ENCODE assay signal across 8 cellular contexts in genomic region chr17:2042355-2042929, GRCh38. TPM values are rescaled to one million over a fixed set of nuclear protein-coding genes. Genes with fewer than 3 reads are reported as not detected.
A peak's percentile ranks its signal among the peaks of the same experiment; 100 is the strongest.
DNase-seq lines count a peak whose midpoint lies in the region; ATAC-seq and TF ChIP-seq lines count a peak whose summit lies in the region.

No MANE protein-coding gene starts in this region.

- H3K27me3 ChIP-seq in foreskin keratinocyte (no peaks in the 10 kb centered on the region), trophoblast cell (ENCODE audit: insufficient read depth, low read length) (no peaks in the 10 kb centered on the region)

- peak overlapping the region; percentile 71 for H2BK5ac ChIP-seq in trophoblast cell (ENCODE audit: low read depth, low read length, poor library complexity)

- H3K4ac ChIP-seq in trophoblast cell (ENCODE audit: low read depth, low read length), result peak overlapping the region; percentile 28

- peak overlapping the region; percentile 73 for H3K4me3 ChIP-seq in trophoblast cell (ENCODE audit: low read depth, low read length)

- H3K36me3 ChIP-seq in trophoblast cell (ENCODE audit: control insufficient read depth in 1 of 2, insufficient read depth in 2 of 2, low read length in 2 of 2), result peaks cover 3 to 13% of the 10 kb centered on the region in 2 experiments

- DNase-seq in stimulated activated CD4-positive, alpha-beta T cell treated with anti-CD3 and anti-CD28 coated beads, Interleukin-15, amount 100 ng/mL, for 24 hours, result peak; percentile 29
- DNase-seq in stimulated activated CD4-positive, alpha-beta T cell treated with anti-CD3 and anti-CD28 coated beads, Interleukin-2, amount 100 ng/mL, for 48 hours, result no peak
- DNase-seq in foreskin keratinocyte (no peak), trophoblast cell (no peak), NAMALWA (ENCODE audit: low spot score) (no peak)
- DNase-seq in stimulated activated naive CD4-positive, alpha-beta T cell treated with Interleukin-2 at 50 U/mL for 16 hours (lab: John Stamatoyannopoulos, UW), result no peak
- DNase-seq in stimulated activated CD4-positive, alpha-beta T cell treated with anti-CD3 and anti-CD28 coated beads, Interleukin-2, amount 100 ng/mL, for 24 hours, result no peak

- H3K23ac ChIP-seq in trophoblast cell (ENCODE audit: low read length), result no peak overlapping the region

- H4K91ac ChIP-seq in trophoblast cell (ENCODE audit: low read depth, low read length), result peak overlapping the region; percentile 89

- H3K4me1 ChIP-seq in foreskin keratinocyte, result peaks cover 3% of the 10 kb centered on the region
- peaks cover 14 to 19% of the 10 kb centered on the region in 2 experiments for H3K4me1 ChIP-seq in trophoblast cell (ENCODE audit: control insufficient read depth in 1 of 2, insufficient read depth in 2 of 2, low read length in 2 of 2)

- peak overlapping the region; percentile 84 for H3K9ac ChIP-seq in trophoblast cell (ENCODE audit: low read length)

- H2BK12ac ChIP-seq in trophoblast cell (ENCODE audit: low read length), result no peak overlapping the region

- H3K18ac ChIP-seq in trophoblast cell (ENCODE audit: low read length), result peak overlapping the region; percentile 88

- WGBS in trophoblast cell (ENCODE audit: extremely low coverage, insufficient coverage, insufficient read length), result no CpG with 5 or more reads among the region's 21 CpGs

- TF ChIP-seq CTCF in VCaP (conservative IDR thresholded peaks at IDR 0.05) (no peak; the same call in 1 of the 2 replicates), foreskin keratinocyte (conservative IDR thresholded peaks at IDR 0.05) (no peak)

- peak overlapping the region; percentile 77 for H2AFZ ChIP-seq in trophoblast cell (ENCODE audit: insufficient read depth, low read length, poor library complexity)

- H3K14ac ChIP-seq in trophoblast cell (ENCODE audit: low read length), result peak overlapping the region; percentile 81

- H3K27ac ChIP-seq in VCaP, result peak overlapping the region; percentile 94
- peak overlapping the region; percentile 59 for H3K27ac ChIP-seq in foreskin keratinocyte
- peak overlapping the region; percentile 14 for H3K27ac ChIP-seq in trophoblast cell (ENCODE audit: low read depth, low read length)

- ATAC-seq in foreskin keratinocyte, result peak; percentile 3

- H2AK5ac ChIP-seq in trophoblast cell (ENCODE audit: low read length), result peak overlapping the region; percentile 86

- peaks cover 5% of the 10 kb centered on the region for H3K79me2 ChIP-seq in trophoblast cell (ENCODE audit: control insufficient read depth, insufficient read depth, low read length, poor library complexity)

- peak overlapping the region; percentile 90 for H4K12ac ChIP-seq in trophoblast cell (ENCODE audit: low read depth, low read length)

- peaks cover 11% of the 10 kb centered on the region for H3K79me1 ChIP-seq in trophoblast cell (ENCODE audit: low read length)

- peak overlapping the region; percentile 82 for H3K4me2 ChIP-seq in trophoblast cell (ENCODE audit: low read length)

- H4K8ac ChIP-seq in trophoblast cell (ENCODE audit: low read depth, low read length), result peak overlapping the region; percentile 96

- H2BK120ac ChIP-seq in trophoblast cell (ENCODE audit: insufficient read depth, low read length, poor library complexity), result peak overlapping the region; percentile 77

- H3K9me3 ChIP-seq in trophoblast cell (ENCODE audit: insufficient read depth, low read depth, low read length), result no peaks in the 10 kb centered on the region

RNA-seq across cellular contexts. Expression of gene OVCA2, which starts 0.6 kb away (rescaled TPM):
- total RNA-seq in foreskin keratinocyte, result 55.7 and 61.6 TPM in 2 replicates
- polyA plus RNA-seq in foreskin keratinocyte, result 71.6 and 74.4 TPM in 2 replicates
- 40.2 and 44.9 TPM in 2 replicates for polyA plus RNA-seq in trophoblast cell (2013)

RNA-seq across cellular contexts. Expression of gene HIC1, which starts 12.5 kb away (rescaled TPM):
- total RNA-seq in foreskin keratinocyte, result 1.5 and 3.0 TPM in 2 replicates
- polyA plus RNA-seq in foreskin keratinocyte, result 0.99 and 2.4 TPM in 2 replicates
- 1.4 and 1.7 TPM in 2 replicates for polyA plus RNA-seq in trophoblast cell (2013)

RNA-seq across cellular contexts. Expression of gene DPH1, which starts 12.5 kb away (rescaled TPM):
- 23.3 and 24.0 TPM in 2 replicates for total RNA-seq in foreskin keratinocyte
- 21.6 and 22.7 TPM in 2 replicates for polyA plus RNA-seq in foreskin keratinocyte
- 15.0 and 15.8 TPM in 2 replicates for polyA plus RNA-seq in trophoblast cell (2013)

RNA-seq across cellular contexts. Expression of gene RTN4RL1, which starts 17.3 kb away (rescaled TPM):
- 2.6 and 4.2 TPM in 2 replicates for total RNA-seq in foreskin keratinocyte
- 2.3 and 3.3 TPM in 2 replicates for polyA plus RNA-seq in foreskin keratinocyte
- polyA plus RNA-seq in trophoblast cell (2013), result 0.55 and 0.57 TPM in 2 replicates

Comparison
In these comparisons a context has a peak if more than half of its experiments do, and no peak if none do; other contexts are left out.
1. H3K27ac ChIP-seq: peak in every context shown above with its lines; median percentile 94 in VCaP; 59 in foreskin keratinocyte; 14 in trophoblast cell.